16 cellular contexts compared by ENCODE assay signal in the genomic region with DNA sequence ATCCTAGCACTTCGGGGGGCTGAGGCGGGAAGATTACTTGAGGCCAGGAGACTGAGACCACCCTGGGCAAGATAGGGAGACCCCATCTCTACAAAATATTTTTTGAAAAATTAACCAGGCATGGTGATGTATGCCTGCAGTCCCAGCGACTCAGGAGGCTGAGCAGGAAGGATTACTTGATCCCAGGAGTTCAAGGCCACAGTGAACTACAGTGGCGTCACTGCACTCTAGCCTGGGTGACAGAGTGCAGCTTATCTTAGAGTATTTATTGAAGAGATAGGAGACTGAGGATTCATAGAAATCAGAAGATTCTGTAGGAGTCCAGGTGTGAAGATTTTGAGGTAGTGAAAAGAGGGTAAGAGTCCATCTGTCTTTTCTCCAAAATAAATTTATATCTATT. TPM values are rescaled to one million over a fixed set of nuclear protein-coding genes. Genes with fewer than 3 reads are reported as not detected.
DNase-seq lines count a peak whose midpoint lies in the region; ATAC-seq and TF ChIP-seq lines count a peak whose summit lies in the region.
"Had no signal": no experiment of that assay in that cellular context is flagged by ENCODE, and none has a peak within 500 bp of the region (broad histone marks: within the 10 kb centered on the region; RNA-seq: fewer than 3 reads in every experiment).

No MANE protein-coding gene starts in this region.

- 63 to 76% (median 71%) methylated on average over 4 of the region's 4 CpGs for WGBS in adrenal gland, 4 donors
- 62% methylated on average over 4 of the region's 4 CpGs for WGBS in right lobe of liver (ENCODE audit: insufficient coverage, low coverage, low lambda C conversion rate, missing lambda C conversion rate)
- 68 to 71% methylated on average over 4 of the region's 4 CpGs for WGBS in testis, 2 donors

- DNase-seq in activated CD8-positive, alpha-beta memory T cell treated with anti-CD3 and anti-CD28 coated beads for 24 hours: peak; percentile 5
- DNase-seq in activated CD8-positive, alpha-beta memory T cell treated with anti-CD3 and anti-CD28 coated beads, Interleukin-2, amount 50 U/mL, for 48 hours: no peak
- DNase-seq in adrenal gland (peak; percentile 39 to 85 (median 68)), right lobe of liver (no peak), testis (peak; percentile 70), DMS53 (lab: John Stamatoyannopoulos, UW) (no peak)
- DNase-seq: CD8-positive, alpha-beta memory T cell; DMS 273 treated with DMSO at 0.1 percent for 48 hours; DMS79; GM23248; H7 had no signal

- no peak for TF ChIP-seq CTCF in adrenal gland (IDR thresholded peaks at IDR 0.05)
- TF ChIP-seq CTCF in right lobe of liver (IDR thresholded peaks at IDR 0.05): no peak
- TF ChIP-seq CTCF in testis (IDR thresholded peaks at IDR 0.05): no peak

- no peaks in the 10 kb centered on the region for H3K9me3 ChIP-seq in adrenal gland (replicated peaks in 1 of 3)
- no peaks in the 10 kb centered on the region for H3K9me3 ChIP-seq in right lobe of liver
- no peaks in the 10 kb centered on the region for H3K9me3 ChIP-seq in testis

- H3K4me1 ChIP-seq in adrenal gland (replicated peaks in 1 of 2) (peaks cover 0 to 8% of the 10 kb centered on the region in 2 donors), right lobe of liver (peaks cover 0 to 12% (median 0%) of the 10 kb centered on the region in 4 donors), testis (no peaks in the 10 kb centered on the region)

- intact Hi-C loops in adrenal gland (cut with DNase I): no loop called here
- intact Hi-C loops in right lobe of liver (cut with DNase I): no loop called here
- intact Hi-C loops in testis (cut with DNase I; ENCODE audit: low total_unique reads): no loop called here

- H3K27me3 ChIP-seq in adrenal gland: no peaks in the 10 kb centered on the region
- no peaks in the 10 kb centered on the region for H3K27me3 ChIP-seq in right lobe of liver
- H3K27me3 ChIP-seq in testis: no peaks in the 10 kb centered on the region

- peak; percentile 67 to 81 (median 78) for ATAC-seq in right lobe of liver
- no peak for ATAC-seq in HG03280 (IDR thresholded peaks at IDR 0.05; ENCODE audit: unreplicated experiment)
- no peak for ATAC-seq in GM21529 (IDR thresholded peaks at IDR 0.05; ENCODE audit: unreplicated experiment)

- H3K4me3 ChIP-seq in adrenal gland (no peak overlapping the region), right lobe of liver (no peak overlapping the region), testis (no peak overlapping the region)
- H3K4me3 ChIP-seq: GM12878, GM23248 had no signal

- H3K36me3 ChIP-seq in adrenal gland (replicated peaks in 1 of 2) (peaks cover 0 to 6% of the 10 kb centered on the region in 2 donors), right lobe of liver (peaks cover 0 to 6% (median 3%) of the 10 kb centered on the region in 4 donors), testis (ENCODE audit: low read depth, missing control alignments) (no peaks in the 10 kb centered on the region)

- H3K27ac ChIP-seq in adrenal gland (no peak overlapping the region), right lobe of liver (no peak overlapping the region), testis (no peak overlapping the region)
- H3K27ac ChIP-seq: 22Rv1, GM23248, HL-60 had no signal

- TF ChIP-seq POLR2A in adrenal gland (IDR thresholded peaks at IDR 0.05) (no peak), right lobe of liver (IDR thresholded peaks at IDR 0.05) (no peak), testis (IDR thresholded peaks at IDR 0.05) (no peak)

RNA-seq across cellular contexts. Expression of a gene that starts 45.0 kb away (rescaled TPM):
- total RNA-seq in adrenal gland (10 to 100 TPM; 10.5 to 20.3 (median 15.5) TPM), right lobe of liver (10 to 100 TPM; 12.8 to 23.9 (median 15.2) TPM), testis (10 to 100 TPM in 1 of 2 donors, 1 to 10 TPM in 1; 8.7 to 16.1 TPM)
- polyA plus RNA-seq in adrenal gland (10 to 100 TPM in 1 of 3 donors, 1 to 10 TPM in 2; 1.5 to 12.3 (median 3.0) TPM), testis (ENCODE audit: insufficient read depth, low read depth, low replicate concordance) (12.5 TPM)

Comparison
In these comparisons a context has a peak if more than half of its experiments do, and no peak if none do; other contexts are left out.
1. DNase-seq: peak in activated CD8-positive, alpha-beta memory T cell treated with anti-CD3 and anti-CD28 coated beads for 24 hours (single experiment), adrenal gland (7 of 7) and testis (single experiment); none in activated CD8-positive, alpha-beta memory T cell treated with anti-CD3 and anti-CD28 coated beads, Interleukin-2, amount 50 U/mL, for 48 hours (single experiment), right lobe of liver (0 of 3) and DMS53 (single experiment).
2. ATAC-seq: peak in right lobe of liver (4 of 4); none in HG03280 (single experiment) and GM21529 (single experiment).